ENCODE assay signal across 9 cellular contexts in genomic region chr2:233165895-233166661, GRCh38.
DNase-seq lines count a peak whose midpoint lies in the region; ATAC-seq and TF ChIP-seq lines count a peak whose summit lies in the region.
"Had no signal": no experiment of that assay in that cellular context is flagged by ENCODE, and none has a peak within 500 bp of the region (broad histone marks: within the 10 kb centered on the region; RNA-seq: fewer than 3 reads in every experiment).

No MANE protein-coding gene starts in this region.

- peaks cover 5% of the 10 kb centered on the region for H3K36me3 Mint-ChIP-seq in activated naive CD4-positive, alpha-beta T cell treated with anti-CD3 and anti-CD28 coated beads, Interleukin-2, amount 50 U/mL, for 24 hours
- peaks cover 35% of the 10 kb centered on the region for H3K36me3 Mint-ChIP-seq in activated T-cell treated with anti-CD3 and anti-CD28 coated beads, Interleukin-2, amount 50 U/mL, for 4 hours (ENCODE audit: insufficient read depth)

- H3K9me3 Mint-ChIP-seq in activated naive CD4-positive, alpha-beta T cell treated with anti-CD3 and anti-CD28 coated beads, Interleukin-2, amount 50 U/mL, for 24 hours: no peaks in the 10 kb centered on the region
- H3K9me3 Mint-ChIP-seq in activated T-cell treated with anti-CD3 and anti-CD28 coated beads, Interleukin-2, amount 50 U/mL, for 4 hours: no peaks in the 10 kb centered on the region

- TF ChIP-seq EP300 in upper lobe of left lung (IDR thresholded peaks at IDR 0.05): no peak

- no peak for TF ChIP-seq CTCF in upper lobe of left lung (IDR thresholded peaks at IDR 0.05)

- no peak for TF ChIP-seq POLR2A in upper lobe of left lung (IDR thresholded peaks at IDR 0.05)

- DNase-seq in activated naive CD4-positive, alpha-beta T cell treated with anti-CD3 and anti-CD28 coated beads, Interleukin-2, amount 50 U/mL, for 16 hours: no peak
- no peak for DNase-seq in activated T-cell treated with anti-CD3 and anti-CD28 coated beads, Interleukin-2, amount 50 U/mL, for 4 hours
- DNase-seq in iPS-NIHi7 (ENCODE audit: extremely low spot score) (peak; percentile 51), upper lobe of left lung (peak; percentile 79 to 85), SHP77 treated with DMSO at 0.1 percent for 48 hours (lab: John Stamatoyannopoulos, UW) (no peak), NCI-H1930 (lab: John Stamatoyannopoulos, UW) (no peak), trophoblast cell (no peak)

- no peak overlapping the region for H4K91ac ChIP-seq in trophoblast cell (ENCODE audit: low read depth, low read length)

- H3K27me3 ChIP-seq in upper lobe of left lung: no peaks in the 10 kb centered on the region
- no peaks in the 10 kb centered on the region for H3K27me3 ChIP-seq in trophoblast cell (ENCODE audit: insufficient read depth, low read length)
- H3K27me3 ChIP-seq: suprapubic skin had no signal

- H3K23ac ChIP-seq in trophoblast cell (ENCODE audit: low read length): no peak overlapping the region

- no peak overlapping the region for H4K12ac ChIP-seq in trophoblast cell (ENCODE audit: low read depth, low read length)

- H3K18ac ChIP-seq in trophoblast cell (ENCODE audit: low read length): no peak overlapping the region

- WGBS in upper lobe of left lung, 2 donors: 22 to 23% methylated on average over 17 to 19 of the region's 19 CpGs
- WGBS in trophoblast cell (ENCODE audit: extremely low coverage, insufficient coverage, insufficient read length): no CpG with 5 or more reads among the region's 19 CpGs

- peak; percentile 23 to 29 for ATAC-seq in activated T-cell treated with anti-CD3 and anti-CD28 coated beads, Interleukin-2, amount 50 U/mL, for 4 hours
- ATAC-seq in upper lobe of left lung (ENCODE audit: low FRiP score in 2 of 2): peak; percentile 76 to 83

- H4K8ac ChIP-seq in trophoblast cell (ENCODE audit: low read depth, low read length): no peak overlapping the region

- no peak overlapping the region for H3K14ac ChIP-seq in trophoblast cell (ENCODE audit: low read length)

- H2AFZ ChIP-seq in trophoblast cell (ENCODE audit: insufficient read depth, low read length, poor library complexity): no peak overlapping the region

- no peak overlapping the region for H3K4me2 ChIP-seq in trophoblast cell (ENCODE audit: low read length)

- no peak overlapping the region for H2BK12ac ChIP-seq in trophoblast cell (ENCODE audit: low read length)

- H2BK5ac ChIP-seq in trophoblast cell (ENCODE audit: low read depth, low read length, poor library complexity): no peak overlapping the region

- no peaks in the 10 kb centered on the region for H3K27me3 Mint-ChIP-seq in activated naive CD4-positive, alpha-beta T cell treated with anti-CD3 and anti-CD28 coated beads, Interleukin-2, amount 50 U/mL, for 24 hours
- no peaks in the 10 kb centered on the region for H3K27me3 Mint-ChIP-seq in activated T-cell treated with anti-CD3 and anti-CD28 coated beads, Interleukin-2, amount 50 U/mL, for 4 hours (ENCODE audit: low read depth)

- H3K79me1 ChIP-seq in trophoblast cell (ENCODE audit: low read length): no peaks in the 10 kb centered on the region

- no peaks in the 10 kb centered on the region for H3K79me2 ChIP-seq in trophoblast cell (ENCODE audit: control insufficient read depth, insufficient read depth, low read length, poor library complexity)

- H3K4me3 ChIP-seq in upper lobe of left lung: no peak overlapping the region
- no peak overlapping the region for H3K4me3 ChIP-seq in trophoblast cell (ENCODE audit: low read depth, low read length)
- H3K4me3 ChIP-seq: suprapubic skin had no signal

- peaks cover 0 to 43% (median 18%) of the 10 kb centered on the region in 4 donors for H3K36me3 ChIP-seq in upper lobe of left lung
- H3K36me3 ChIP-seq in trophoblast cell (ENCODE audit: control insufficient read depth in 1 of 2, insufficient read depth in 2 of 2, low read length in 2 of 2): no peaks in the 10 kb centered on the region

- H2AK5ac ChIP-seq in trophoblast cell (ENCODE audit: low read length): no peak overlapping the region

- H3K9ac ChIP-seq in trophoblast cell (ENCODE audit: low read length): no peak overlapping the region

- H3K27ac ChIP-seq in upper lobe of left lung: peak overlapping the region; percentile 41 to 82 (median 72)
- H3K27ac ChIP-seq in trophoblast cell (ENCODE audit: low read depth, low read length): no peak overlapping the region
- H3K27ac ChIP-seq: suprapubic skin had no signal

- H3K9me3 ChIP-seq in upper lobe of left lung: no peaks in the 10 kb centered on the region
- H3K9me3 ChIP-seq in trophoblast cell (ENCODE audit: insufficient read depth, low read depth, low read length): no peaks in the 10 kb centered on the region
- H3K9me3 ChIP-seq: suprapubic skin had no signal

- H3K4me3 Mint-ChIP-seq in activated naive CD4-positive, alpha-beta T cell treated with anti-CD3 and anti-CD28 coated beads, Interleukin-2, amount 50 U/mL, for 24 hours: no peak overlapping the region
- no peak overlapping the region for H3K4me3 Mint-ChIP-seq in activated T-cell treated with anti-CD3 and anti-CD28 coated beads, Interleukin-2, amount 50 U/mL, for 4 hours

- H3K4me1 Mint-ChIP-seq in activated naive CD4-positive, alpha-beta T cell treated with anti-CD3 and anti-CD28 coated beads, Interleukin-2, amount 50 U/mL, for 24 hours: no peaks in the 10 kb centered on the region
- H3K4me1 Mint-ChIP-seq in activated T-cell treated with anti-CD3 and anti-CD28 coated beads, Interleukin-2, amount 50 U/mL, for 4 hours (ENCODE audit: low read depth): peaks cover 5% of the 10 kb centered on the region

- peak overlapping the region; percentile 90 for H3K27ac Mint-ChIP-seq in activated naive CD4-positive, alpha-beta T cell treated with anti-CD3 and anti-CD28 coated beads, Interleukin-2, amount 50 U/mL, for 24 hours

- H3K4me1 ChIP-seq in upper lobe of left lung (peaks cover 7 to 26% (median 8%) of the 10 kb centered on the region in 4 donors), trophoblast cell (ENCODE audit: control insufficient read depth in 1 of 2, insufficient read depth in 2 of 2, low read length in 2 of 2) (no peaks in the 10 kb centered on the region)
- H3K4me1 ChIP-seq: suprapubic skin had no signal

- no peak overlapping the region for H3K4ac ChIP-seq in trophoblast cell (ENCODE audit: low read depth, low read length)

- H2BK120ac ChIP-seq in trophoblast cell (ENCODE audit: insufficient read depth, low read length, poor library complexity): no peak overlapping the region

Comparison
In these comparisons a context has a peak if more than half of its experiments do, and no peak if none do; other contexts are left out.
1. DNase-seq: peak in iPS-NIHi7 (single experiment) and upper lobe of left lung (2 of 2); none in activated naive CD4-positive, alpha-beta T cell treated with anti-CD3 and anti-CD28 coated beads, Interleukin-2, amount 50 U/mL, for 16 hours (single experiment), activated T-cell treated with anti-CD3 and anti-CD28 coated beads, Interleukin-2, amount 50 U/mL, for 4 hours (single experiment), SHP77 treated with DMSO at 0.1 percent for 48 hours (single experiment), NCI-H1930 (0 of 2) and trophoblast cell (0 of 2).